ENCODE assay signal across 8 cellular contexts in genomic region chr3:72523409-72524172, GRCh38.
DNase-seq lines count a peak whose midpoint lies in the region; ATAC-seq and TF ChIP-seq lines count a peak whose summit lies in the region.

No MANE protein-coding gene starts in this region.

- TF ChIP-seq POLR2A in uterus (IDR thresholded peaks at IDR 0.05): no peak

- no peaks in the 10 kb centered on the region for H3K27me3 Mint-ChIP-seq in stimulated activated memory B cell treated with anti-CD40 and anti-IgM and Interleukin-4, amounts not matched to agents 10 μg/mL and 1 μg/mL and 100 μg/mL, for 72 hours

- H3K36me3 ChIP-seq in colonic mucosa (no peaks in the 10 kb centered on the region), uterus (no peaks in the 10 kb centered on the region)

- TF ChIP-seq CTCF in colonic mucosa (IDR thresholded peaks at IDR 0.05): no peak
- no peak for TF ChIP-seq CTCF in uterus (IDR thresholded peaks at IDR 0.05)

- DNase-seq in KG1 (lab: John Stamatoyannopoulos, UW): peak; percentile 85
- peak; percentile 50 for DNase-seq in colonic mucosa
- no peak for DNase-seq in NCI-H146 treated with DMSO at 0.1 percent for 48 hours (lab: John Stamatoyannopoulos, UW; ENCODE audit: unreplicated experiment)
- no peak for DNase-seq in uterus
- DNase-seq in NCI-H2081 treated with DMSO at 0.1 percent for 48 hours (lab: John Stamatoyannopoulos, UW): no peak

- H3K9ac ChIP-seq in colonic mucosa (ENCODE audit: low read depth in 2 of 2, low read length in 2 of 2): no peak overlapping the region

- H3K4me3 Mint-ChIP-seq in stimulated activated memory B cell treated with anti-CD40 and anti-IgM and Interleukin-4, amounts not matched to agents 10 μg/mL and 1 μg/mL and 100 μg/mL, for 72 hours: peak overlapping the region; percentile 40

- peak overlapping the region; percentile 85 for H3K27ac Mint-ChIP-seq in stimulated activated memory B cell treated with anti-CD40 and anti-IgM and Interleukin-4, amounts not matched to agents 10 μg/mL and 1 μg/mL and 100 μg/mL, for 72 hours

- H3K4me3 ChIP-seq in colonic mucosa (no peak overlapping the region), uterus (no peak overlapping the region)

- intact Hi-C loops in colonic mucosa (cut with DNase I) (no loop called here), uterus (cut with DNase I; ENCODE audit: low total_unique reads) (no loop called here)

- peak overlapping the region; percentile 4 for H3K27ac ChIP-seq in colonic mucosa
- H3K27ac ChIP-seq in uterus: no peak overlapping the region

- H3K36me3 Mint-ChIP-seq in stimulated activated memory B cell treated with anti-CD40 and anti-IgM and Interleukin-4, amounts not matched to agents 10 μg/mL and 1 μg/mL and 100 μg/mL, for 72 hours: no peaks in the 10 kb centered on the region

- ATAC-seq in GM18499 (IDR thresholded peaks at IDR 0.05; ENCODE audit: insufficient read depth, unreplicated experiment): peak; percentile 62
- ATAC-seq in GM21576 (IDR thresholded peaks at IDR 0.05; ENCODE audit: unreplicated experiment): peak; percentile 88
- peak; percentile 92 for ATAC-seq in stimulated activated memory B cell treated with anti-CD40 and anti-IgM and Interleukin-4, amounts not matched to agents 10 μg/mL and 1 μg/mL and 100 μg/mL, for 72 hours

- H3K4me1 ChIP-seq in colonic mucosa: peaks cover 5% of the 10 kb centered on the region
- H3K4me1 ChIP-seq in uterus: no peaks in the 10 kb centered on the region

- no peaks in the 10 kb centered on the region for H3K9me3 Mint-ChIP-seq in stimulated activated memory B cell treated with anti-CD40 and anti-IgM and Interleukin-4, amounts not matched to agents 10 μg/mL and 1 μg/mL and 100 μg/mL, for 72 hours

- H3K27me3 ChIP-seq in colonic mucosa (no peaks in the 10 kb centered on the region), uterus (no peaks in the 10 kb centered on the region)

- peaks cover 29% of the 10 kb centered on the region for H3K4me1 Mint-ChIP-seq in stimulated activated memory B cell treated with anti-CD40 and anti-IgM and Interleukin-4, amounts not matched to agents 10 μg/mL and 1 μg/mL and 100 μg/mL, for 72 hours

- H3K9me3 ChIP-seq in colonic mucosa (no peaks in the 10 kb centered on the region), uterus (no peaks in the 10 kb centered on the region)

Comparison
In these comparisons a context has a peak if more than half of its experiments do, and no peak if none do; other contexts are left out.
1. DNase-seq: peak in KG1 (single experiment) and colonic mucosa (single experiment); none in NCI-H146 treated with DMSO at 0.1 percent for 48 hours (single experiment), uterus (0 of 2) and NCI-H2081 treated with DMSO at 0.1 percent for 48 hours (single experiment).
2. Peak in every context shown above with its lines, with median percentiles within 50 percentile points of each other: ATAC-seq.